Comparison of ENCODE assay signal across 3 cellular contexts in the genomic region with DNA sequence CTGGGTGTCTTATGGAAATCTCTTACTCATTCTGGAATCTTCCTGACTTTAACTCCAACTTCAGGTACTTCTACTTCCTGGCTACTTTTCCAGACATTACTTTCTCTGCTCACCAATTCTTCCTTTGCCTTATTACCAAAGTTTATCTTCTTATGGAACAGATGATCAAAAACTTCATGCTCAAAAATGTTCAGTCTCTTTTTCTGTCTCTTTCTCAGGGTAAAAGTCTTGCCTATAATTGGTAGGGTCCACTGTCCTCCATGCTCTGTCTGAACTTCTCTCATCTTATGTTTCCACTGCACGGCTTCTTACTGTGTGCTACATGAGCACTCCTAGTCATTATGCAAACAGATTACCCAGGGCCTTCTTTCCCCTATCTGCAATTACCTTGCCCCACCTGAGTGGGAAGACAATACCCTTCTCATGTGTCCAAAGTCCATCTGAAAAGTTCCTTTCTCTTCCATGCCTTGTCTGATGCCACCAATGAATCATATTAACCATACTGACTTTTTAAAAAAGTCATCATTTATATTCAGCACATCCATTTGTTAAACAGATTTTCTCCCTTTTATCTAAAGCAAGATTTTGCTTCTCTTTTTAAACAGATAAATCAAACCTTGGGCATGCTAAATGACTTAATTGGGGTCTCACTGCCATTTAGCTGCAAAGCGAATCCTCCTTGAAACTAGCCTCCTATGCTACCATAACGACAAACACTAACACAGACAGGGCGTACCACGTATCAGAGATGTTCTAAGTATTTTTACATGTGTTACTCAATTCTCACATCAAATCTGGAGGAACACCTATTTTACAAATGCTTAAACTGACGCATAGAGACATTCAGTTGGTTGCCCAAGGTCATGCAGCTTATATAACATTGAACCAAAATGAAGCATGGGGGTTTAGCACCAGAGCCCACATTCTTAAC.
TF ChIP-seq lines count a peak whose summit lies in the region.

No MANE protein-coding gene starts in this region.

TF ChIP-seq in SK-N-SH treated with all-trans-retinoic acid at 6 μM for 48 hours, 23 proteins besides CTCF, POLR2A, EP300 and RAD21 (continues in another document):
- TF ChIP-seq, protein P1, sequence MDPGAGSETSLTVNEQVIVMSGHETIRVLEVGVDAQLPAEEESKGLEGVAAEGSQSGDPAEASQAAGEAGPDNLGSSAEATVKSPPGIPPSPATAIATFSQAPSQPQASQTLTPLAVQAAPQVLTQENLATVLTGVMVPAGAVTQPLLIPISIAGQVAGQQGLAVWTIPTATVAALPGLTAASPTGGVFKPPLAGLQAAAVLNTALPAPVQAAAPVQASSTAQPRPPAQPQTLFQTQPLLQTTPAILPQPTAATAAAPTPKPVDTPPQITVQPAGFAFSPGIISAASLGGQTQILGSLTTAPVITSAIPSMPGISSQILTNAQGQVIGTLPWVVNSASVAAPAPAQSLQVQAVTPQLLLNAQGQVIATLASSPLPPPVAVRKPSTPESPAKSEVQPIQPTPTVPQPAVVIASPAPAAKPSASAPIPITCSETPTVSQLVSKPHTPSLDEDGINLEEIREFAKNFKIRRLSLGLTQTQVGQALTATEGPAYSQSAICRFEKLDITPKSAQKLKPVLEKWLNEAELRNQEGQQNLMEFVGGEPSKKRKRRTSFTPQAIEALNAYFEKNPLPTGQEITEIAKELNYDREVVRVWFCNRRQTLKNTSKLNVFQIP (CRISPR knock-in tag; IDR thresholded peaks at IDR 0.05; ENCODE audit: borderline replicate concordance, low read depth): no peak
- TF ChIP-seq OSR1 (CRISPR knock-in tag; IDR thresholded peaks at IDR 0.05) (no peak), ZFP30 (CRISPR knock-in tag; IDR thresholded peaks at IDR 0.05) (no peak), ZC3H10 (CRISPR knock-in tag; IDR thresholded peaks at IDR 0.05) (no peak), GLIS3 (CRISPR knock-in tag; IDR thresholded peaks at IDR 0.05) (no peak), BACH2 (CRISPR knock-in tag; IDR thresholded peaks at IDR 0.05; ENCODE audit: borderline replicate concordance) (no peak), CSDC2 (CRISPR knock-in tag; IDR thresholded peaks at IDR 0.05) (no peak), ZNF70 (CRISPR knock-in tag; IDR thresholded peaks at IDR 0.05) (no peak), ZFP3 (CRISPR knock-in tag; IDR thresholded peaks at IDR 0.05) (no peak), RARB (CRISPR knock-in tag; IDR thresholded peaks at IDR 0.05) (no peak), ISL1 (CRISPR knock-in tag; IDR thresholded peaks at IDR 0.05) (no peak), ZNF8 (CRISPR knock-in tag; IDR thresholded peaks at IDR 0.05) (no peak), ZNF565 (CRISPR knock-in tag; conservative IDR thresholded peaks at IDR 0.05; ENCODE audit: low read depth) (no peak), TOX (CRISPR knock-in tag; IDR thresholded peaks at IDR 0.05; ENCODE audit: borderline replicate concordance) (no peak)
- TF ChIP-seq, protein P2, sequence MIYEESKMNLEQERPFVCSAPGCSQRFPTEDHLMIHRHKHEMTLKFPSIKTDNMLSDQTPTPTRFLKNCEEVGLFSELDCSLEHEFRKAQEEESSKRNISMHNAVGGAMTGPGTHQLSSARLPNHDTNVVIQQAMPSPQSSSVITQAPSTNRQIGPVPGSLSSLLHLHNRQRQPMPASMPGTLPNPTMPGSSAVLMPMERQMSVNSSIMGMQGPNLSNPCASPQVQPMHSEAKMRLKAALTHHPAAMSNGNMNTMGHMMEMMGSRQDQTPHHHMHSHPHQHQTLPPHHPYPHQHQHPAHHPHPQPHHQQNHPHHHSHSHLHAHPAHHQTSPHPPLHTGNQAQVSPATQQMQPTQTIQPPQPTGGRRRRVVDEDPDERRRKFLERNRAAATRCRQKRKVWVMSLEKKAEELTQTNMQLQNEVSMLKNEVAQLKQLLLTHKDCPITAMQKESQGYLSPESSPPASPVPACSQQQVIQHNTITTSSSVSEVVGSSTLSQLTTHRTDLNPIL (CRISPR knock-in tag; IDR thresholded peaks at IDR 0.05; ENCODE audit: low read depth): no peak
- TF ChIP-seq, protein P3, sequence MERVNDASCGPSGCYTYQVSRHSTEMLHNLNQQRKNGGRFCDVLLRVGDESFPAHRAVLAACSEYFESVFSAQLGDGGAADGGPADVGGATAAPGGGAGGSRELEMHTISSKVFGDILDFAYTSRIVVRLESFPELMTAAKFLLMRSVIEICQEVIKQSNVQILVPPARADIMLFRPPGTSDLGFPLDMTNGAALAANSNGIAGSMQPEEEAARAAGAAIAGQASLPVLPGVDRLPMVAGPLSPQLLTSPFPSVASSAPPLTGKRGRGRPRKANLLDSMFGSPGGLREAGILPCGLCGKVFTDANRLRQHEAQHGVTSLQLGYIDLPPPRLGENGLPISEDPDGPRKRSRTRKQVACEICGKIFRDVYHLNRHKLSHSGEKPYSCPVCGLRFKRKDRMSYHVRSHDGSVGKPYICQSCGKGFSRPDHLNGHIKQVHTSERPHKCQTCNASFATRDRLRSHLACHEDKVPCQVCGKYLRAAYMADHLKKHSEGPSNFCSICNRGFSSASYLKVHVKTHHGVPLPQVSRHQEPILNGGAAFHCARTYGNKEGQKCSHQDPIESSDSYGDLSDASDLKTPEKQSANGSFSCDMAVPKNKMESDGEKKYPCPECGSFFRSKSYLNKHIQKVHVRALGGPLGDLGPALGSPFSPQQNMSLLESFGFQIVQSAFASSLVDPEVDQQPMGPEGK (CRISPR knock-in tag; IDR thresholded peaks at IDR 0.05; ENCODE audit: borderline replicate concordance): no peak

TF ChIP-seq in SK-N-SH, 30 proteins besides CTCF, POLR2A, EP300 and RAD21 (continued from another document):
- TF ChIP-seq, protein P4, sequence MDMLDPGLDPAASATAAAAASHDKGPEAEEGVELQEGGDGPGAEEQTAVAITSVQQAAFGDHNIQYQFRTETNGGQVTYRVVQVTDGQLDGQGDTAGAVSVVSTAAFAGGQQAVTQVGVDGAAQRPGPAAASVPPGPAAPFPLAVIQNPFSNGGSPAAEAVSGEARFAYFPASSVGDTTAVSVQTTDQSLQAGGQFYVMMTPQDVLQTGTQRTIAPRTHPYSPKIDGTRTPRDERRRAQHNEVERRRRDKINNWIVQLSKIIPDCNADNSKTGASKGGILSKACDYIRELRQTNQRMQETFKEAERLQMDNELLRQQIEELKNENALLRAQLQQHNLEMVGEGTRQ (IDR thresholded peaks at IDR 0.05; ENCODE audit: borderline replicate concordance, low read depth, low read length): no peak
- no peak for TF ChIP-seq CHD2 (IDR thresholded peaks at IDR 0.05; ENCODE audit: low read length, partially characterized antibody)
- TF ChIP-seq, protein P5, sequence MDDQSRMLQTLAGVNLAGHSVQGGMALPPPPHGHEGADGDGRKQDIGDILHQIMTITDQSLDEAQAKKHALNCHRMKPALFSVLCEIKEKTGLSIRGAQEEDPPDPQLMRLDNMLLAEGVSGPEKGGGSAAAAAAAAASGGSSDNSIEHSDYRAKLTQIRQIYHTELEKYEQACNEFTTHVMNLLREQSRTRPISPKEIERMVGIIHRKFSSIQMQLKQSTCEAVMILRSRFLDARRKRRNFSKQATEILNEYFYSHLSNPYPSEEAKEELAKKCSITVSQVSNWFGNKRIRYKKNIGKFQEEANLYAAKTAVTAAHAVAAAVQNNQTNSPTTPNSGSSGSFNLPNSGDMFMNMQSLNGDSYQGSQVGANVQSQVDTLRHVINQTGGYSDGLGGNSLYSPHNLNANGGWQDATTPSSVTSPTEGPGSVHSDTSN (IDR thresholded peaks at IDR 0.05): no peak
- no peak for TF ChIP-seq EZH2phosphoT487 (IDR thresholded peaks at IDR 0.05; ENCODE audit: borderline replicate concordance, low read depth)
- no peak for TF ChIP-seq SMC3 (IDR thresholded peaks at IDR 0.05; ENCODE audit: low read depth, low read length)
- no peak for TF ChIP-seq NFIC (IDR thresholded peaks at IDR 0.05; ENCODE audit: borderline replicate concordance)
- TF ChIP-seq ELF1 (IDR thresholded peaks at IDR 0.05): no peak

TF ChIP-seq in WTC11, 78 proteins besides CTCF, POLR2A, EP300 and RAD21 (continued from another document):
- TF ChIP-seq, protein P6, sequence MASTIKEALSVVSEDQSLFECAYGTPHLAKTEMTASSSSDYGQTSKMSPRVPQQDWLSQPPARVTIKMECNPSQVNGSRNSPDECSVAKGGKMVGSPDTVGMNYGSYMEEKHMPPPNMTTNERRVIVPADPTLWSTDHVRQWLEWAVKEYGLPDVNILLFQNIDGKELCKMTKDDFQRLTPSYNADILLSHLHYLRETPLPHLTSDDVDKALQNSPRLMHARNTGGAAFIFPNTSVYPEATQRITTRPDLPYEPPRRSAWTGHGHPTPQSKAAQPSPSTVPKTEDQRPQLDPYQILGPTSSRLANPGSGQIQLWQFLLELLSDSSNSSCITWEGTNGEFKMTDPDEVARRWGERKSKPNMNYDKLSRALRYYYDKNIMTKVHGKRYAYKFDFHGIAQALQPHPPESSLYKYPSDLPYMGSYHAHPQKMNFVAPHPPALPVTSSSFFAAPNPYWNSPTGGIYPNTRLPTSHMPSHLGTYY (CRISPR knock-in tag; IDR thresholded peaks at IDR 0.05): no peak
- TF ChIP-seq PRRX2 (CRISPR knock-in tag; IDR thresholded peaks at IDR 0.05) (no peak), ZNF263 (CRISPR knock-in tag; IDR thresholded peaks at IDR 0.05; ENCODE audit: low read depth) (no peak), ZNF138 (CRISPR knock-in tag; conservative IDR thresholded peaks at IDR 0.05) (no peak)
- TF ChIP-seq, protein P7, sequence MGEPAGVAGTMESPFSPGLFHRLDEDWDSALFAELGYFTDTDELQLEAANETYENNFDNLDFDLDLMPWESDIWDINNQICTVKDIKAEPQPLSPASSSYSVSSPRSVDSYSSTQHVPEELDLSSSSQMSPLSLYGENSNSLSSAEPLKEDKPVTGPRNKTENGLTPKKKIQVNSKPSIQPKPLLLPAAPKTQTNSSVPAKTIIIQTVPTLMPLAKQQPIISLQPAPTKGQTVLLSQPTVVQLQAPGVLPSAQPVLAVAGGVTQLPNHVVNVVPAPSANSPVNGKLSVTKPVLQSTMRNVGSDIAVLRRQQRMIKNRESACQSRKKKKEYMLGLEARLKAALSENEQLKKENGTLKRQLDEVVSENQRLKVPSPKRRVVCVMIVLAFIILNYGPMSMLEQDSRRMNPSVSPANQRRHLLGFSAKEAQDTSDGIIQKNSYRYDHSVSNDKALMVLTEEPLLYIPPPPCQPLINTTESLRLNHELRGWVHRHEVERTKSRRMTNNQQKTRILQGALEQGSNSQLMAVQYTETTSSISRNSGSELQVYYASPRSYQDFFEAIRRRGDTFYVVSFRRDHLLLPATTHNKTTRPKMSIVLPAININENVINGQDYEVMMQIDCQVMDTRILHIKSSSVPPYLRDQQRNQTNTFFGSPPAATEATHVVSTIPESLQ (CRISPR knock-in tag; IDR thresholded peaks at IDR 0.05): no peak
TF ChIP-seq in WTC11: peak in this region for 0.
